In the genomic region with DNA sequence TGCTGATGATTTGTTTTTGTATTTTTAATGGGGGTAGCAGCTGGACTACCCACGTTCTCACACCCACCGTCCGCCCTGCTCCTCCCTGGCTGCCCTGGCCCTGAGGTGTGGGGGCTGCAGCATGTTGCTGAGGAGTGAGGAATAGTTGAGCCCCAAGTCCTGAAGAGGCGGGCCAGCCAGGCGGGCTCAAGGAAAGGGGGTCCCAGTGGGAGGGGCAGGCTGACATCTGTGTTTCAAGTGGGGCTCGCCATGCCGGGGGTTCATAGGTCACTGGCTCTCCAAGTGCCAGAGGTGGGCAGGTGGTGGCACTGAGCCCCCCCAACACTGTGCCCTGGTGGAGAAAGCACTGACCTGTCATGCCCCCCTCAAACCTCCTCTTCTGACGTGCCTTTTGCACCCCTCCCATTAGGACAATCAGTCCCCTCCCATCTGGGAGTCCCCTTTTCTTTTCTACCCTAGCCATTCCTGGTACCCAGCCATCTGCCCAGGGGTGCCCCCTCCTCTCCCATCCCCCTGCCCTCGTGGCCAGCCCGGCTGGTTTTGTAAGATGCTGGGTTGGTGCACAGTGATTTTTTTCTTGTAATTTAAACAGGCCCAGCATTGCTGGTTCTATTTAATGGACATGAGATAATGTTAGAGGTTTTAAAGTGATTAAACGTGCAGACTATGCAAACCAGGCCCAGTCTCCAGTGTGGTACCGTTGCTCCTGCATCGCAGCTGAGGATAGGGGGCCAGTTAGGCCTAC, we compare ENCODE assay signal across 11 cellular contexts. TPM values are rescaled to one million over a fixed set of nuclear protein-coding genes. Genes with fewer than 3 reads are reported as not detected.
A peak's percentile ranks its signal among the peaks of the same experiment; 100 is the strongest.
DNase-seq lines count a peak whose midpoint lies in the region; ATAC-seq, FAIRE-seq and TF ChIP-seq lines count a peak whose summit lies in the region.
"Had no signal": no experiment of that assay in that cellular context is flagged by ENCODE, and none has a peak within 500 bp of the region (broad histone marks: within the 10 kb centered on the region; RNA-seq: fewer than 3 reads in every experiment).

No MANE protein-coding gene starts in this region.

- H3K79me2 ChIP-seq in H1 (ENCODE audit: control insufficient read depth in 1 of 2, insufficient read depth in 2 of 2, low read length in 2 of 2): no peaks in the 10 kb centered on the region

- TF ChIP-seq POLR2A in heart left ventricle (IDR thresholded peaks at IDR 0.05) (no peak), H1 (IDR thresholded peaks at IDR 0.05; ENCODE audit: control extremely low read depth in 1 of 2, low read depth in 2 of 2, low read length in 2 of 2) (no peak), uterus (IDR thresholded peaks at IDR 0.05) (no peak)

- no peaks in the 10 kb centered on the region for H3K36me3 Mint-ChIP-seq in glutamatergic neuron (ENCODE audit: unreplicated experiment)

- ATAC-seq in heart left ventricle: no peak
- ATAC-seq in GM21737 (IDR thresholded peaks at IDR 0.05; ENCODE audit: unreplicated experiment): no peak
- ATAC-seq in HG03342 (IDR thresholded peaks at IDR 0.05; ENCODE audit: unreplicated experiment): no peak

- H4K8ac ChIP-seq in H1 (ENCODE audit: extremely low read depth, insufficient read depth, low read length) (no peak overlapping the region; the same call in none of the 2 replicates), neuronal stem cell (ENCODE audit: low read depth, low read length) (no peak overlapping the region)

- H3K23me2 ChIP-seq in H1 (ENCODE audit: low read depth, low read length): peaks cover 1% of the 10 kb centered on the region; the same call in 1 of the 2 replicates

- H3K79me1 ChIP-seq in H1 (ENCODE audit: low read depth, low read length) (no peaks in the 10 kb centered on the region; the same call in 1 of the 2 replicates), neuronal stem cell (ENCODE audit: low read depth, low read length) (peaks cover 2% of the 10 kb centered on the region)

- TF ChIP-seq RAD21 in H1 (IDR thresholded peaks at IDR 0.05 in 1 of 2, conservative IDR thresholded peaks at IDR 0.05 in 1 of 2; ENCODE audit: low read depth in 2 of 2, low read length in 2 of 2): no peak

- no peak for TF ChIP-seq EP300 in H1 (IDR thresholded peaks at IDR 0.05; ENCODE audit: borderline replicate concordance in 1 of 2, low read depth in 2 of 2, low read length in 2 of 2)

- H3K4me2 ChIP-seq in H1 (ENCODE audit: insufficient read depth in 1 of 2, low read depth in 2 of 2, low read length in 2 of 2): no peak overlapping the region; a peak in 1 of 4 replicates
- no peak overlapping the region for H3K4me2 ChIP-seq in neuronal stem cell (ENCODE audit: insufficient read depth, low read length, poor library complexity, severe bottlenecking)

- H2BK5ac ChIP-seq in H1 (ENCODE audit: low read depth, low read length) (peak overlapping the region; percentile 16; the same call in 1 of the 2 replicates), neuronal stem cell (ENCODE audit: low read length) (no peak overlapping the region)

- FAIRE-seq in H1 (lab: Jason Lieb, UNC): no peak

- no peak overlapping the region for H3K14ac ChIP-seq in H1 (ENCODE audit: insufficient read length)
- H3K14ac ChIP-seq in neuronal stem cell (ENCODE audit: low read length): no peak overlapping the region

- H3K18ac ChIP-seq in H1 (ENCODE audit: extremely low read depth, low read length): no peak overlapping the region
- no peak overlapping the region for H3K18ac ChIP-seq in neuronal stem cell (ENCODE audit: low read length)

- WGBS in heart left ventricle, 4 donors: 67 to 81% (median 75%) methylated on average over 13 of the region's 13 CpGs
- WGBS in H1 (ENCODE audit: extremely low coverage in 1 of 2, insufficient coverage in 1 of 2, insufficient read length in 1 of 2, insufficient replicate concordance in 2 of 2, low coverage in 1 of 2, low lambda C conversion rate in 2 of 2, missing lambda C conversion rate in 1 of 2), 2 experiments: 87% methylated on average over 13 of the region's 13 CpGs; no CpG with 5 or more reads in 1 of the 2 experiments
- WGBS in neuronal stem cell (ENCODE audit: extremely low coverage in 2 of 2, insufficient read length in 2 of 2, insufficient replicate concordance in 1 of 2), 2 donors: no CpG with 5 or more reads among the region's 13 CpGs

- peaks cover 5% of the 10 kb centered on the region for H3K27me3 Mint-ChIP-seq in glutamatergic neuron (ENCODE audit: unreplicated experiment)

- H3K9me3 Mint-ChIP-seq in glutamatergic neuron (ENCODE audit: unreplicated experiment): peaks cover 5% of the 10 kb centered on the region
- H3K9me3 Mint-ChIP-seq: central memory CD8-positive, alpha-beta T cell had no signal

- H2BK12ac ChIP-seq in H1 (ENCODE audit: low read depth, low read length) (peak overlapping the region; percentile 29; the same call in 1 of the 2 replicates), neuronal stem cell (ENCODE audit: low read length) (no peak overlapping the region)

- H3K4me3 ChIP-seq in heart left ventricle: peak overlapping the region in 6 of 12 donors; percentile 43 to 86 (median 78)
- no peak overlapping the region for H3K4me3 ChIP-seq in H1 (ENCODE audit: extremely low read depth in 1 of 4, insufficient read depth in 2 of 4, low read depth in 3 of 4, low read length in 4 of 4)
- no peak overlapping the region for H3K4me3 ChIP-seq in neuronal stem cell (ENCODE audit: low read length in 2 of 2)
- H3K4me3 ChIP-seq in uterus: no peak overlapping the region

- TF ChIP-seq CTCF in heart left ventricle (IDR thresholded peaks at IDR 0.05) (no peak), H1 (IDR thresholded peaks at IDR 0.05; ENCODE audit: control extremely low read depth in 1 of 3, insufficient read depth in 1 of 3, low read depth in 1 of 3, low read length in 3 of 3) (no peak), uterus (IDR thresholded peaks at IDR 0.05) (no peak), glutamatergic neuron (IDR thresholded peaks at IDR 0.05; ENCODE audit: partially characterized antibody, unreplicated experiment) (no peak)

- no peak overlapping the region for H3K56ac ChIP-seq in H1 (replicated peaks; ENCODE audit: insufficient read length, low read depth, low read length)

- peak overlapping the region; percentile 0 for H4K5ac ChIP-seq in H1 (ENCODE audit: insufficient read length, low read depth, low read length)

- DNase-seq in heart left ventricle (peak in 1 of 5 donors; percentile 69), cardiac septum (ENCODE audit: low spot score) (no peak), H1 (ENCODE audit: low read depth in 1 of 2, low spot score in 2 of 2) (no peak), neuronal stem cell (ENCODE audit: low spot score) (no peak), uterus (no peak), glutamatergic neuron (no peak)
- DNase-seq: CD4-positive, CD25-positive, alpha-beta regulatory T cell; NCI-H1694 treated with DMSO at 0.1 percent for 48 hours had no signal

- H3K9me3 ChIP-seq in heart left ventricle (no peaks in the 10 kb centered on the region), H1 (ENCODE audit: insufficient read depth in 2 of 2, low read depth in 1 of 2, low read length in 1 of 2) (no peaks in the 10 kb centered on the region), neuronal stem cell (replicated peaks in 1 of 2; ENCODE audit: control insufficient read depth in 2 of 2, insufficient read depth in 1 of 2, low read depth in 1 of 2, low read length in 2 of 2) (no peaks in the 10 kb centered on the region), uterus (no peaks in the 10 kb centered on the region)

- H3K4me1 ChIP-seq in heart left ventricle (peaks cover 0 to 58% (median 37%) of the 10 kb centered on the region in 12 donors), H1 (replicated peaks in 1 of 4; ENCODE audit: control insufficient read depth in 3 of 4, insufficient read depth in 4 of 4, low read length in 3 of 4) (peaks cover 0 to 21% (median 15%) of the 10 kb centered on the region in 4 experiments; a peak in 6 of 7 replicates), neuronal stem cell (ENCODE audit: control insufficient read depth in 2 of 2, insufficient read depth in 1 of 2, low read depth in 1 of 2, low read length in 2 of 2) (peaks cover 7 to 13% of the 10 kb centered on the region in 2 donors), uterus (peaks cover 0 to 12% of the 10 kb centered on the region in 2 donors)

- no peak overlapping the region for H3K4me3 Mint-ChIP-seq in glutamatergic neuron (ENCODE audit: unreplicated experiment)
- H3K4me3 Mint-ChIP-seq: CD4-positive, CD25-positive, alpha-beta regulatory T cell; central memory CD8-positive, alpha-beta T cell had no signal

- peaks cover 0 to 65% (median 54%) of the 10 kb centered on the region in 9 donors for H3K36me3 ChIP-seq in heart left ventricle
- H3K36me3 ChIP-seq in H1 (ENCODE audit: control insufficient read depth in 2 of 4, insufficient read depth in 4 of 4, low read length in 3 of 4): peaks cover 5 to 12% (median 7%) of the 10 kb centered on the region in 4 experiments; a peak in 4 of 8 replicates
- H3K36me3 ChIP-seq in neuronal stem cell (replicated peaks in 1 of 2; ENCODE audit: control insufficient read depth in 2 of 2, insufficient read depth in 2 of 2, low read length in 2 of 2): peaks cover 12 to 23% of the 10 kb centered on the region in 2 donors
- no peaks in the 10 kb centered on the region for H3K36me3 ChIP-seq in uterus

- CTCF ChIA-PET in H1 (lab: Charles Lee; ENCODE audit: partially characterized antibody): interaction anchor here (1.2 to 5.5 kb wide), 7 partner anchors 9 to 65 kb away, joined by 3 to 125 read pairs (median 5); a partner anchor contains a TSS

- H3K23ac ChIP-seq in H1 (ENCODE audit: insufficient read length) (no peak overlapping the region), neuronal stem cell (ENCODE audit: low read depth, low read length, poor library complexity) (peak overlapping the region; percentile 4)

- peaks cover 0 to 3% of the 10 kb centered on the region in 2 experiments for H4K20me1 ChIP-seq in H1 (replicated peaks in 1 of 2; ENCODE audit: control insufficient read depth in 1 of 2, insufficient read depth in 2 of 2, low read length in 2 of 2)

- H2AK5ac ChIP-seq in H1 (ENCODE audit: low read depth, low read length) (no peak overlapping the region), neuronal stem cell (ENCODE audit: low read depth, low read length) (peak overlapping the region; percentile 86)

- H3K9ac ChIP-seq in H1 (replicated peaks in 1 of 4; ENCODE audit: extremely low read depth in 1 of 4, low read depth in 3 of 4, low read length in 3 of 4): no peak overlapping the region; a peak in 1 of 7 replicates
- H3K9ac ChIP-seq in neuronal stem cell (ENCODE audit: low read depth, low read length, poor library complexity): no peak overlapping the region

- H3K4me1 Mint-ChIP-seq in glutamatergic neuron (ENCODE audit: low read depth, unreplicated experiment): peaks cover 14% of the 10 kb centered on the region

- POLR2A ChIA-PET in H1 (lab: Charles Lee; ENCODE audit: partially characterized antibody): interaction anchor here (0.9 to 4.7 kb wide), 7 partner anchors 9 to 43 kb away, joined by 3 to 22 read pairs (median 8); a partner anchor contains a TSS

- H2BK15ac ChIP-seq in H1 (ENCODE audit: low read length): peak overlapping the region; percentile 72; the same call in 1 of the 2 replicates
- no peak overlapping the region for H2BK15ac ChIP-seq in neuronal stem cell (ENCODE audit: low read length)

- H2BK20ac ChIP-seq in H1 (ENCODE audit: low read length): no peak overlapping the region

- intact Hi-C loops in heart left ventricle (cut with DNase I) (loop anchor here in 5 of 10 donors (5.0 to 10.0 kb wide), 5 partner anchors 166 to 558 kb away; a partner anchor contains a TSS), cardiac septum (cut with DNase I) (loop anchor here (10.0 kb wide), 1 partner anchor 388 kb away; no protein-coding TSS in a partner anchor), uterus (cut with DNase I; ENCODE audit: low total_unique reads) (loop anchor here (10.0 kb wide), 1 partner anchor 168 kb away; a partner anchor contains a TSS)

- H3K4ac ChIP-seq in H1 (replicated peaks; ENCODE audit: insufficient read length, low read depth, low read length) (peak overlapping the region; percentile 22), neuronal stem cell (ENCODE audit: low read length) (no peak overlapping the region)

- no peak overlapping the region for H2AFZ ChIP-seq in H1 (ENCODE audit: low read length)
- no peak overlapping the region for H2AFZ ChIP-seq in neuronal stem cell (ENCODE audit: low read length)

- H3K27me3 ChIP-seq in heart left ventricle (no peaks in the 10 kb centered on the region), H1 (replicated peaks in 1 of 4; ENCODE audit: control insufficient read depth in 3 of 4, extremely low read depth in 1 of 4, insufficient read depth in 3 of 4, low read length in 3 of 4) (no peaks in the 10 kb centered on the region), neuronal stem cell (ENCODE audit: control insufficient read depth in 3 of 3, insufficient read depth in 3 of 3, low read depth in 1 of 3, low read length in 3 of 3) (no peaks in the 10 kb centered on the region), uterus (no peaks in the 10 kb centered on the region)

- no peak overlapping the region for H3K27ac Mint-ChIP-seq in glutamatergic neuron (ENCODE audit: unreplicated experiment)
- H3K27ac Mint-ChIP-seq: CD4-positive, CD25-positive, alpha-beta regulatory T cell had no signal

- no peak overlapping the region for H2BK120ac ChIP-seq in H1 (replicated peaks; ENCODE audit: low read depth, low read length)
- no peak overlapping the region for H2BK120ac ChIP-seq in neuronal stem cell (ENCODE audit: low read depth, low read length)

- H4K91ac ChIP-seq in H1 (replicated peaks; ENCODE audit: insufficient read length, low read length) (no peak overlapping the region), neuronal stem cell (ENCODE audit: low read depth, low read length, poor library complexity) (no peak overlapping the region)

- peak overlapping the region; percentile 88 to 99 (median 96) for H3K27ac ChIP-seq in heart left ventricle
- no peak overlapping the region; the same call in 1 of the 2 replicates for H3K27ac ChIP-seq in H1 (ENCODE audit: low read depth, low read length)
- H3K27ac ChIP-seq in neuronal stem cell (replicated peaks; ENCODE audit: low read length): no peak overlapping the region
- peak overlapping the region; percentile 96 for H3K27ac ChIP-seq in uterus

RNA-seq across cellular contexts. Expression of a gene that starts 1.4 kb away (rescaled TPM):
- total RNA-seq in heart left ventricle: 10 to 100 TPM; 10.7 to 37.5 (median 15.9) TPM
- 10 to 100 TPM; 15.6 to 16.4 TPM for polyA plus RNA-seq in heart left ventricle
- 16.2 TPM for total RNA-seq in cardiac septum
- 6.8 and 8.6 TPM in 2 replicates for total RNA-seq in H1 (2021; fragmentation: NEBNext Ultra II Directional; extraction: Animal tissue kit (Norgen Biotek cat#: 25700))
- 8.5 and 10.9 TPM in 2 replicates for polyA plus RNA-seq in H1 (2011; rRNA removed)
- 9.5 TPM for polyA plus RNA-seq in H1 (2011; cell fraction: cytosol; rRNA removed)
- 42.5 TPM for polyA plus RNA-seq in H1 (2011; cell fraction: nucleus; rRNA removed)
- 4.2 to 9.7 TPM (median 8.0 TPM) in 4 replicates for polyA plus RNA-seq in H1 (2012, experiment 1 of 2)
- 6.3 TPM for polyA plus RNA-seq in H1 (2012, experiment 2 of 2)
- 3.9 TPM for polyA plus RNA-seq in H1 (2013, experiment 1 of 2)
- polyA plus RNA-seq in H1 (2013, experiment 2 of 2): 3.0 TPM
- polyA minus RNA-seq in H1 (2011; rRNA and poly(A)+ RNA removed): 7.4 and 8.6 TPM in 2 replicates
- polyA minus RNA-seq in H1 (2011; cell fraction: cytosol; rRNA and poly(A)+ RNA removed): 9.8 TPM
- 18.5 TPM for polyA minus RNA-seq in H1 (2011; cell fraction: nucleus; rRNA and poly(A)+ RNA removed)
- 2.6 TPM for polyA plus RNA-seq in neuronal stem cell (2013, experiment 1 of 2)
- 2.3 TPM for polyA plus RNA-seq in neuronal stem cell (2013, experiment 2 of 2)
- 100 to 1,000 TPM in 1 of 4 donors, 10 to 100 TPM in 2, 1 to 10 TPM in 1; 4.4 to 968 (median 60.1) TPM for total RNA-seq in uterus
- 3.3 TPM for total RNA-seq in glutamatergic neuron (ENCODE audit: unreplicated experiment)

RNA-seq across cellular contexts. Expression of a gene that starts 14.6 kb away (rescaled TPM):
- total RNA-seq in heart left ventricle (100 to 1,000 TPM in 2 of 9 donors, 10 to 100 TPM in 7; 38.7 to 122 (median 64.8) TPM), cardiac septum (43.9 TPM), uterus (10 to 100 TPM; 20.5 to 54.8 (median 30.5) TPM), glutamatergic neuron (ENCODE audit: unreplicated experiment) (26.5 TPM)
- polyA plus RNA-seq in heart left ventricle (100 to 1,000 TPM in 1 of 2 donors, 10 to 100 TPM in 1; 37.2 to 174 TPM), H1 (2011; rRNA removed) (15.8 and 22.5 TPM in 2 replicates)
- 28.0 and 32.1 TPM in 2 replicates for total RNA-seq in H1 (2021; fragmentation: NEBNext Ultra II Directional; extraction: Animal tissue kit (Norgen Biotek cat#: 25700))
- polyA plus RNA-seq in H1 (2011; cell fraction: cytosol; rRNA removed): 14.1 TPM
- polyA plus RNA-seq in H1 (2011; cell fraction: nucleus; rRNA removed): 23.4 TPM
- 14.0 to 24.5 TPM (median 23.1 TPM) in 4 replicates for polyA plus RNA-seq in H1 (2012, experiment 1 of 2)
- 21.8 TPM for polyA plus RNA-seq in H1 (2012, experiment 2 of 2)
- 25.4 TPM for polyA plus RNA-seq in H1 (2013, experiment 1 of 2)
- polyA plus RNA-seq in H1 (2013, experiment 2 of 2): 27.3 TPM
- polyA minus RNA-seq in H1 (2011; rRNA and poly(A)+ RNA removed): 14.0 and 17.4 TPM in 2 replicates
- 17.1 TPM for polyA minus RNA-seq in H1 (2011; cell fraction: cytosol; rRNA and poly(A)+ RNA removed)
- polyA minus RNA-seq in H1 (2011; cell fraction: nucleus; rRNA and poly(A)+ RNA removed): 12.8 TPM
- 19.3 TPM for polyA plus RNA-seq in neuronal stem cell (2013, experiment 1 of 2)
- 19.0 TPM for polyA plus RNA-seq in neuronal stem cell (2013, experiment 2 of 2)

RNA-seq across cellular contexts. Expression of a gene that starts 20.1 kb away (rescaled TPM):
- total RNA-seq in heart left ventricle: 100 to 1,000 TPM in 3 of 9 donors, 10 to 100 TPM in 6; 62.2 to 145 (median 89.0) TPM
- 10 to 100 TPM; 38.7 to 42.3 TPM for polyA plus RNA-seq in heart left ventricle
- total RNA-seq in cardiac septum: 73.3 TPM
- total RNA-seq in H1 (2021; fragmentation: NEBNext Ultra II Directional; extraction: Animal tissue kit (Norgen Biotek cat#: 25700)): 21.9 and 23.1 TPM in 2 replicates
- polyA plus RNA-seq in H1 (2011; rRNA removed): 29.7 and 35.9 TPM in 2 replicates
- 24.6 TPM for polyA plus RNA-seq in H1 (2011; cell fraction: cytosol; rRNA removed)
- 210 TPM for polyA plus RNA-seq in H1 (2011; cell fraction: nucleus; rRNA removed)
- 16.3 to 19.6 TPM (median 18.4 TPM) in 4 replicates for polyA plus RNA-seq in H1 (2012, experiment 1 of 2)
- 4.7 TPM for polyA plus RNA-seq in H1 (2012, experiment 2 of 2)
- 18.5 TPM for polyA plus RNA-seq in H1 (2013, experiment 1 of 2)
- polyA plus RNA-seq in H1 (2013, experiment 2 of 2): 14.0 TPM
- polyA minus RNA-seq in H1 (2011; rRNA and poly(A)+ RNA removed): 20.9 and 24.9 TPM in 2 replicates
- 9.3 TPM for polyA minus RNA-seq in H1 (2011; cell fraction: cytosol; rRNA and poly(A)+ RNA removed)
- 32.5 TPM for polyA minus RNA-seq in H1 (2011; cell fraction: nucleus; rRNA and poly(A)+ RNA removed)
- 41.6 TPM for polyA plus RNA-seq in neuronal stem cell (2013, experiment 1 of 2)
- polyA plus RNA-seq in neuronal stem cell (2013, experiment 2 of 2): 37.8 TPM
- total RNA-seq in uterus: 10 to 100 TPM; 15.9 to 92.0 (median 19.8) TPM
- 81.8 TPM for total RNA-seq in glutamatergic neuron (ENCODE audit: unreplicated experiment)

RNA-seq across cellular contexts. Expression of a gene that starts 49.4 kb away (rescaled TPM):
- total RNA-seq in heart left ventricle (10 to 100 TPM; 10.9 to 19.9 (median 15.2) TPM), cardiac septum (11.8 TPM), uterus (10 to 100 TPM in 2 of 4 donors, 1 to 10 TPM in 1, under 1 TPM in 1; 0.59 to 14.0 (median 7.2) TPM), glutamatergic neuron (ENCODE audit: unreplicated experiment) (10.7 TPM)
- polyA plus RNA-seq in heart left ventricle (10 to 100 TPM; 13.9 to 16.8 TPM), H1 (2011; rRNA removed) (16.5 and 19.6 TPM in 2 replicates)
- 16.3 and 17.0 TPM in 2 replicates for total RNA-seq in H1 (2021; fragmentation: NEBNext Ultra II Directional; extraction: Animal tissue kit (Norgen Biotek cat#: 25700))
- 20.7 TPM for polyA plus RNA-seq in H1 (2011; cell fraction: cytosol; rRNA removed)
- polyA plus RNA-seq in H1 (2011; cell fraction: nucleus; rRNA removed): 16.6 TPM
- polyA plus RNA-seq in H1 (2012, experiment 1 of 2): 10.3 to 16.5 TPM (median 13.7 TPM) in 4 replicates
- 13.7 TPM for polyA plus RNA-seq in H1 (2012, experiment 2 of 2)
- 14.9 TPM for polyA plus RNA-seq in H1 (2013, experiment 1 of 2)
- 13.1 TPM for polyA plus RNA-seq in H1 (2013, experiment 2 of 2)
- 15.6 and 17.6 TPM in 2 replicates for polyA minus RNA-seq in H1 (2011; rRNA and poly(A)+ RNA removed)
- polyA minus RNA-seq in H1 (2011; cell fraction: cytosol; rRNA and poly(A)+ RNA removed): 11.1 TPM
- 17.6 TPM for polyA minus RNA-seq in H1 (2011; cell fraction: nucleus; rRNA and poly(A)+ RNA removed)
- 17.1 TPM for polyA plus RNA-seq in neuronal stem cell (2013, experiment 1 of 2)
- polyA plus RNA-seq in neuronal stem cell (2013, experiment 2 of 2): 16.8 TPM

RNA-seq across cellular contexts. Expression of a gene that starts 52.1 kb away (rescaled TPM):
- 10 to 100 TPM; 12.0 to 34.0 (median 21.9) TPM for total RNA-seq in heart left ventricle
- 10 to 100 TPM; 20.0 to 24.9 TPM for polyA plus RNA-seq in heart left ventricle
- 27.2 TPM for total RNA-seq in cardiac septum
- total RNA-seq in H1 (2021; fragmentation: NEBNext Ultra II Directional; extraction: Animal tissue kit (Norgen Biotek cat#: 25700)): 75.4 and 84.2 TPM in 2 replicates
- polyA plus RNA-seq in H1 (2011; rRNA removed): 74.1 and 87.2 TPM in 2 replicates
- polyA plus RNA-seq in H1 (2011; cell fraction: cytosol; rRNA removed): 89.0 TPM
- polyA plus RNA-seq in H1 (2011; cell fraction: nucleus; rRNA removed): 152 TPM
- 58.1 to 98.9 TPM (median 91.2 TPM) in 4 replicates for polyA plus RNA-seq in H1 (2012, experiment 1 of 2)
- polyA plus RNA-seq in H1 (2012, experiment 2 of 2): 60.3 TPM
- polyA plus RNA-seq in H1 (2013, experiment 1 of 2): 30.1 TPM
- polyA plus RNA-seq in H1 (2013, experiment 2 of 2): 26.3 TPM
- 72.3 and 80.6 TPM in 2 replicates for polyA minus RNA-seq in H1 (2011; rRNA and poly(A)+ RNA removed)
- 47.0 TPM for polyA minus RNA-seq in H1 (2011; cell fraction: cytosol; rRNA and poly(A)+ RNA removed)
- polyA minus RNA-seq in H1 (2011; cell fraction: nucleus; rRNA and poly(A)+ RNA removed): 59.5 TPM
- polyA plus RNA-seq in neuronal stem cell (2013, experiment 1 of 2): 29.4 TPM
- polyA plus RNA-seq in neuronal stem cell (2013, experiment 2 of 2): 28.4 TPM
- total RNA-seq in uterus: 10 to 100 TPM; 42.8 to 89.5 (median 65.4) TPM
- total RNA-seq in glutamatergic neuron (ENCODE audit: unreplicated experiment): 65.1 TPM

Comparison
In these comparisons a context has a peak if more than half of its experiments do, and no peak if none do; other contexts are left out.
1. H3K27ac ChIP-seq: peak in heart left ventricle (12 of 12) and uterus (2 of 2); none in H1 (single experiment) and neuronal stem cell (single experiment).